Comparison of ENCODE assay signal across 1 cellular context in genomic region chr20:50187403-50188051, GRCh38.
TF ChIP-seq lines count a peak whose summit lies in the region.

No MANE protein-coding gene starts in this region.

TF ChIP-seq in K562, 482 proteins besides CTCF, POLR2A, EP300 and RAD21 (continued from another document and continues in another):
- TF ChIP-seq GTF2E2 (tag; IDR thresholded peaks at IDR 0.05) (no peak), MBD1 (CRISPR knock-in tag; IDR thresholded peaks at IDR 0.05) (no peak), PHB2 (IDR thresholded peaks at IDR 0.05; ENCODE audit: low read depth) (no peak), RBFOX2 (IDR thresholded peaks at IDR 0.05; ENCODE audit: low read depth, low read length) (peak; percentile 59), ATF7 (IDR thresholded peaks at IDR 0.05) (peak; percentile 88), KDM4B (IDR thresholded peaks at IDR 0.05; ENCODE audit: borderline replicate concordance in 2 of 2, low read depth in 1 of 2) (no peak), NR1H2 (CRISPR knock-in tag; IDR thresholded peaks at IDR 0.05) (no peak), ZNF239 (CRISPR knock-in tag; IDR thresholded peaks at IDR 0.05) (no peak), BRF1 (IDR thresholded peaks at IDR 0.05; ENCODE audit: borderline replicate concordance, extremely low read depth, insufficient read length) (no peak), ZNF436 (CRISPR knock-in tag; IDR thresholded peaks at IDR 0.05) (no peak), POLR2G (IDR thresholded peaks at IDR 0.05; ENCODE audit: low read depth, low read length) (peak; percentile 46; the same call in 1 of the 2 replicates), POLR2AphosphoS2 (IDR thresholded peaks at IDR 0.05; ENCODE audit: low read length) (no peak), XRCC3 (IDR thresholded peaks at IDR 0.05) (no peak), MCM7 (IDR thresholded peaks at IDR 0.05) (no peak), MXI1 (IDR thresholded peaks at IDR 0.05; ENCODE audit: low read depth, low read length) (no peak), SP2 (IDR thresholded peaks at IDR 0.05; ENCODE audit: extremely low read depth, low read depth, low read length, poor library complexity, severe bottlenecking) (no peak), SRSF9 (IDR thresholded peaks at IDR 0.05; ENCODE audit: borderline replicate concordance, low read depth, low read length) (no peak), MLX (CRISPR knock-in tag; conservative IDR thresholded peaks at IDR 0.05) (no peak), GTF2A2 (tag; IDR thresholded peaks at IDR 0.05) (no peak), ZNF263 (CRISPR knock-in tag; IDR thresholded peaks at IDR 0.05; ENCODE audit: borderline replicate concordance) (no peak), EGR1 (conservative IDR thresholded peaks at IDR 0.05) (no peak), MYNN (IDR thresholded peaks at IDR 0.05) (no peak), MYNN (CRISPR knock-in tag; IDR thresholded peaks at IDR 0.05) (no peak), SNIP1 (IDR thresholded peaks at IDR 0.05; ENCODE audit: low read depth) (no peak), ZNF318 (IDR thresholded peaks at IDR 0.05; ENCODE audit: borderline replicate concordance in 1 of 2, low read depth in 1 of 2) (no peak), IRF9 (tag; IDR thresholded peaks at IDR 0.05) (no peak), EP400 (IDR thresholded peaks at IDR 0.05) (peak; percentile 31; the same call in 1 of the 2 replicates), E2F1 (CRISPR knock-in tag; IDR thresholded peaks at IDR 0.05) (no peak), L3MBTL2 (IDR thresholded peaks at IDR 0.05) (no peak), SNRNP70 (optimal IDR thresholded peaks at IDR 0.05; ENCODE audit: low read depth, low read length) (no peak), HDAC8 (tag; IDR thresholded peaks at IDR 0.05) (no peak)
- TF ChIP-seq, protein P1, sequence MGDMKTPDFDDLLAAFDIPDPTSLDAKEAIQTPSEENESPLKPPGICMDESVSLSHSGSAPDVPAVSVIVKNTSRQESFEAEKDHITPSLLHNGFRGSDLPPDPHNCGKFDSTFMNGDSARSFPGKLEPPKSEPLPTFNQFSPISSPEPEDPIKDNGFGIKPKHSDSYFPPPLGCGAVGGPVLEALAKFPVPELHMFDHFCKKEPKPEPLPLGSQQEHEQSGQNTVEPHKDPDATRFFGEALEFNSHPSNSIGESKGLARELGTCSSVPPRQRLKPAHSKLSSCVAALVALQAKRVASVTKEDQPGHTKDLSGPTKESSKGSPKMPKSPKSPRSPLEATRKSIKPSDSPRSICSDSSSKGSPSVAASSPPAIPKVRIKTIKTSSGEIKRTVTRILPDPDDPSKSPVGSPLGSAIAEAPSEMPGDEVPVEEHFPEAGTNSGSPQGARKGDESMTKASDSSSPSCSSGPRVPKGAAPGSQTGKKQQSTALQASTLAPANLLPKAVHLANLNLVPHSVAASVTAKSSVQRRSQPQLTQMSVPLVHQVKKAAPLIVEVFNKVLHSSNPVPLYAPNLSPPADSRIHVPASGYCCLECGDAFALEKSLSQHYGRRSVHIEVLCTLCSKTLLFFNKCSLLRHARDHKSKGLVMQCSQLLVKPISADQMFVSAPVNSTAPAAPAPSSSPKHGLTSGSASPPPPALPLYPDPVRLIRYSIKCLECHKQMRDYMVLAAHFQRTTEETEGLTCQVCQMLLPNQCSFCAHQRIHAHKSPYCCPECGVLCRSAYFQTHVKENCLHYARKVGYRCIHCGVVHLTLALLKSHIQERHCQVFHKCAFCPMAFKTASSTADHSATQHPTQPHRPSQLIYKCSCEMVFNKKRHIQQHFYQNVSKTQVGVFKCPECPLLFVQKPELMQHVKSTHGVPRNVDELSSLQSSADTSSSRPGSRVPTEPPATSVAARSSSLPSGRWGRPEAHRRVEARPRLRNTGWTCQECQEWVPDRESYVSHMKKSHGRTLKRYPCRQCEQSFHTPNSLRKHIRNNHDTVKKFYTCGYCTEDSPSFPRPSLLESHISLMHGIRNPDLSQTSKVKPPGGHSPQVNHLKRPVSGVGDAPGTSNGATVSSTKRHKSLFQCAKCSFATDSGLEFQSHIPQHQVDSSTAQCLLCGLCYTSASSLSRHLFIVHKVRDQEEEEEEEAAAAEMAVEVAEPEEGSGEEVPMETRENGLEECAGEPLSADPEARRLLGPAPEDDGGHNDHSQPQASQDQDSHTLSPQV (IDR thresholded peaks at IDR 0.05), result 0 out of 2 replicates have a peak, but pooled peaks have one; percentile 54
- TF ChIP-seq, protein P2, sequence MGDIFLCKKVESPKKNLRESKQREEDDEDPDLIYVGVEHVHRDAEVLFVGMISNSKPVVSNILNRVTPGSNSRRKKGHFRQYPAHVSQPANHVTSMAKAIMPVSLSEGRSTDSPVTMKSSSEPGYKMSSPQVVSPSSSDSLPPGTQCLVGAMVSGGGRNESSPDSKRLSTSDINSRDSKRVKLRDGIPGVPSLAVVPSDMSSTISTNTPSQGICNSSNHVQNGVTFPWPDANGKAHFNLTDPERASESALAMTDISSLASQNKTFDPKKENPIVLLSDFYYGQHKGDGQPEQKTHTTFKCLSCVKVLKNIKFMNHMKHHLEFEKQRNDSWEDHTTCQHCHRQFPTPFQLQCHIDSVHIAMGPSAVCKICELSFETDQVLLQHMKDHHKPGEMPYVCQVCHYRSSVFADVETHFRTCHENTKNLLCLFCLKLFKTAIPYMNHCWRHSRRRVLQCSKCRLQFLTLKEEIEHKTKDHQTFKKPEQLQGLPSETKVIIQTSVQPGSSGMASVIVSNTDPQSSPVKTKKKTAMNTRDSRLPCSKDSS (IDR thresholded peaks at IDR 0.05; ENCODE audit: low read depth, partially characterized antibody), result no peak
- TF ChIP-seq, protein P3, sequence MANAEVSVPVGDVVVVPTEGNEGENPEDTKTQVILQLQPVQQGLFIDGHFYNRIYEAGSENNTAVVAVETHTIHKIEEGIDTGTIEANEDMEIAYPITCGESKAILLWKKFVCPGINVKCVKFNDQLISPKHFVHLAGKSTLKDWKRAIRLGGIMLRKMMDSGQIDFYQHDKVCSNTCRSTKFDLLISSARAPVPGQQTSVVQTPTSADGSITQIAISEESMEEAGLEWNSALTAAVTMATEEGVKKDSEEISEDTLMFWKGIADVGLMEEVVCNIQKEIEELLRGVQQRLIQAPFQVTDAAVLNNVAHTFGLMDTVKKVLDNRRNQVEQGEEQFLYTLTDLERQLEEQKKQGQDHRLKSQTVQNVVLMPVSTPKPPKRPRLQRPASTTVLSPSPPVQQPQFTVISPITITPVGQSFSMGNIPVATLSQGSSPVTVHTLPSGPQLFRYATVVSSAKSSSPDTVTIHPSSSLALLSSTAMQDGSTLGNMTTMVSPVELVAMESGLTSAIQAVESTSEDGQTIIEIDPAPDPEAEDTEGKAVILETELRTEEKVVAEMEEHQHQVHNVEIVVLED (CRISPR knock-in tag; IDR thresholded peaks at IDR 0.05), result no peak
- TF ChIP-seq, protein P4, sequence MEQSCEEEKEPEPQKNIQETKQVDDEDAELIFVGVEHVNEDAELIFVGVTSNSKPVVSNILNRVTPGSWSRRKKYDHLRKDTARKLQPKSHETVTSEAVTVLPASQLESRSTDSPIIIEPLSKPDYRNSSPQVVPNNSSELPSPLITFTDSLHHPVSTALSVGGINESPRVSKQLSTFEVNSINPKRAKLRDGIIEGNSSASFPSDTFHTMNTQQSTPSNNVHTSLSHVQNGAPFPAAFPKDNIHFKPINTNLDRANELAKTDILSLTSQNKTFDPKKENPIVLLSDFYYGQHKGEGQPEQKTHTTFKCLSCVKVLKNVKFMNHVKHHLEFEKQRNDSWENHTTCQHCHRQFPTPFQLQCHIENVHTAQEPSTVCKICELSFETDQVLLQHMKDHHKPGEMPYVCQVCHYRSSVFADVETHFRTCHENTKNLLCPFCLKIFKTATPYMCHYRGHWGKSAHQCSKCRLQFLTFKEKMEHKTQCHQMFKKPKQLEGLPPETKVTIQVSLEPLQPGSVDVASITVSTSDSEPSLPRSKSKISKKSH (CRISPR knock-in tag; IDR thresholded peaks at IDR 0.05), result no peak
